ENCODE assay signal across 26 cellular contexts in the genomic region with DNA sequence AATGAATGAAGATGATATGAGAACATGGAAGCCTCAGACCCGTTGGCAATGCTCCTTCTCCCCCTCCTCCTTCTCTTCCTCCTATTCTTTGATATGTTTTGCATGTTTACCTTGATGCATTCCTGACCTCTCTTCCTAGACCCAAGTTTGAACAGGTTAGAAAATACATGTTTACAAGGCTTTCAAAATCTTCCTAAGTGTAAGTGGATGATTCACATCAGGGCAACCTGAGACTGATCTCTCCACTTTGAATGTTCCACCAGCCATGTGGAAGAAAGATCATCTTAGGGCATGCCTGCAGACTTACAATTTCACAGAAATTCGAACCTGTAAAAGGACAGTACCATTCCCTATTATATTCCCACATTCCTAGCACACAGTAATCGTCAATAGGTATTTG.
"Had no signal": no experiment of that assay in that cellular context is flagged by ENCODE, and none has a peak within 500 bp of the region (broad histone marks: within the 10 kb centered on the region; RNA-seq: fewer than 3 reads in every experiment).

No MANE protein-coding gene starts in this region.

- H3K27ac Mint-ChIP-seq: activated naive CD8-positive, alpha-beta T cell treated with anti-CD3 and anti-CD28 coated beads, Interleukin-2, amount 10 ng/mL, durations not matched to agents 7 days and 5 days; mesothelial cell of epicardium; natural killer cell treated with Interleukin-12 subunit alpha and Interleukin-12 subunit beta and Interleukin-15 and Interleukin-18, amount 100 ng/mL, for 72 hours; progenitor cell of endocrine pancreas; stimulated activated naive CD8-positive, alpha-beta T cell treated with anti-CD3 and anti-CD28 coated beads, Interleukin-15, Interleukin-2, amounts not matched to agents 100 ng/mL and 50 ng/mL, for 24 hours; WTC11 had no signal

- ATAC-seq: gastrocnemius medialis; natural killer cell treated with Interleukin-12 subunit alpha and Interleukin-12 subunit beta and Interleukin-15 and Interleukin-18, amount 100 ng/mL, for 72 hours; SK-N-SH treated with all-trans-retinoic acid at 6 μM for 48 hours; upper lobe of right lung; WTC11 had no signal

- H3K4me3 Mint-ChIP-seq: activated naive CD8-positive, alpha-beta T cell treated with anti-CD3 and anti-CD28 coated beads, Interleukin-2, amount 10 ng/mL, durations not matched to agents 7 days and 5 days; mesothelial cell of epicardium; natural killer cell treated with Interleukin-12 subunit alpha and Interleukin-12 subunit beta and Interleukin-15 and Interleukin-18, amount 100 ng/mL, for 72 hours; stimulated activated naive CD8-positive, alpha-beta T cell treated with anti-CD3 and anti-CD28 coated beads, Interleukin-15, Interleukin-2, amounts not matched to agents 100 ng/mL and 50 ng/mL, for 24 hours; WTC11 had no signal

- H3K36me3 Mint-ChIP-seq: activated naive CD8-positive, alpha-beta T cell treated with anti-CD3 and anti-CD28 coated beads, Interleukin-2, amount 10 ng/mL, durations not matched to agents 7 days and 5 days; mesothelial cell of epicardium; natural killer cell treated with Interleukin-12 subunit alpha and Interleukin-12 subunit beta and Interleukin-15 and Interleukin-18, amount 100 ng/mL, for 72 hours; WTC11 had no signal

- H3K36me3 ChIP-seq: breast epithelium, gastrocnemius medialis, left ventricle myocardium inferior, right atrium auricular region, spleen, thyroid gland, upper lobe of right lung had no signal

- H3K27me3 Mint-ChIP-seq: activated naive CD8-positive, alpha-beta T cell treated with anti-CD3 and anti-CD28 coated beads, Interleukin-2, amount 10 ng/mL, durations not matched to agents 7 days and 5 days; progenitor cell of endocrine pancreas; stimulated activated naive CD8-positive, alpha-beta T cell treated with anti-CD3 and anti-CD28 coated beads, Interleukin-15, Interleukin-2, amounts not matched to agents 100 ng/mL and 50 ng/mL, for 24 hours had no signal

- H3K4me3 ChIP-seq: breast epithelium, coronary artery, gastrocnemius medialis, left ventricle myocardium inferior, right atrium auricular region, spleen, thyroid gland, upper lobe of right lung had no signal

- H3K27me3 ChIP-seq: breast epithelium, gastrocnemius medialis, right atrium auricular region, thyroid gland, upper lobe of right lung had no signal

- H3K9me3 Mint-ChIP-seq: activated naive CD8-positive, alpha-beta T cell treated with anti-CD3 and anti-CD28 coated beads, Interleukin-2, amount 10 ng/mL, durations not matched to agents 7 days and 5 days; mesothelial cell of epicardium; natural killer cell treated with Interleukin-12 subunit alpha and Interleukin-12 subunit beta and Interleukin-15 and Interleukin-18, amount 100 ng/mL, for 72 hours; stimulated activated naive CD8-positive, alpha-beta T cell treated with anti-CD3 and anti-CD28 coated beads, Interleukin-15, Interleukin-2, amounts not matched to agents 100 ng/mL and 50 ng/mL, for 24 hours had no signal

- H3K4me1 Mint-ChIP-seq: WTC11 had no signal

- DNase-seq: activated CD4-positive, alpha-beta T cell treated with anti-CD3 and anti-CD28 coated beads, Interleukin-2, amount 50 U/mL, for 48 hours; activated CD8-positive, alpha-beta memory T cell treated with anti-CD3 and anti-CD28 coated beads, Interleukin-2, amount 50 U/mL, for 48 hours; activated effector memory CD4-positive, alpha-beta T cell treated with anti-CD3 and anti-CD28 coated beads, Interleukin-2, amount 50 U/mL, for 16 hours; activated naive CD8-positive, alpha-beta T cell treated with anti-CD3 and anti-CD28 coated beads, Interleukin-2, amount 10 ng/mL, durations not matched to agents 7 days and 5 days; activated T-cell treated with anti-CD3 and anti-CD28 coated beads, Interleukin-2, amount 50 U/mL, for 48 hours; amniotic stem cell; erythroblast; gastrocnemius medialis; hippocampal formation; kidney glomerular epithelial cell; left ventricle myocardium inferior; mammary epithelial cell; spleen; stimulated activated CD4-positive, alpha-beta T cell treated with anti-CD3 and anti-CD28 coated beads, Interleukin-4, amount 100 ng/mL, for 1 hour; substantia nigra; thyroid gland; upper lobe of right lung had no signal
